ENCODE assay signal across 13 cellular contexts in genomic region chr11:940496-941135, GRCh38. TPM values are rescaled to one million over a fixed set of nuclear protein-coding genes. Genes with fewer than 3 reads are reported as not detected.
DNase-seq lines count a peak whose midpoint lies in the region; ATAC-seq lines count a peak whose summit lies in the region.
"Had no signal": no experiment of that assay in that cellular context is flagged by ENCODE, and none has a peak within 500 bp of the region (broad histone marks: within the 10 kb centered on the region; RNA-seq: fewer than 3 reads in every experiment).

No MANE protein-coding gene starts in this region.

- H3K36me3 ChIP-seq in CD4-positive, CD25-positive, alpha-beta regulatory T cell (ENCODE audit: control insufficient read depth, insufficient read depth, low read length): peaks cover 20% of the 10 kb centered on the region
- H3K36me3 ChIP-seq in HUES6 (ENCODE audit: control insufficient read depth, insufficient read depth, low read length) (peaks cover 5% of the 10 kb centered on the region; the same call in 1 of the 2 replicates), mesodermal cell (ENCODE audit: control insufficient read depth, insufficient read depth, low read length) (peaks cover 38% of the 10 kb centered on the region)

- H3K27ac ChIP-seq in CD4-positive, CD25-positive, alpha-beta regulatory T cell (ENCODE audit: insufficient read depth, low read length, poor library complexity, severe bottlenecking): no peak overlapping the region
- H3K27ac ChIP-seq in HUES6 (ENCODE audit: low read depth, low read length): peak overlapping the region; percentile 5; the same call in 1 of the 2 replicates
- H3K27ac ChIP-seq in mesodermal cell (ENCODE audit: low read depth, low read length, severe bottlenecking): peak overlapping the region; percentile 41
- H3K27ac ChIP-seq: skin epidermis had no signal

- H3K9ac ChIP-seq in HUES6 (ENCODE audit: low read length): no peak overlapping the region

- peak overlapping the region in 2 of 3 donors; percentile 9 to 57 for H3K27ac Mint-ChIP-seq in CD4-positive, CD25-positive, alpha-beta regulatory T cell

- H3K4me1 ChIP-seq in CD4-positive, CD25-positive, alpha-beta regulatory T cell (ENCODE audit: control insufficient read depth, insufficient read depth, low read length, poor library complexity, severe bottlenecking): peaks cover 5% of the 10 kb centered on the region
- H3K4me1 ChIP-seq in HUES6 (ENCODE audit: control insufficient read depth, insufficient read depth, low read length) (peaks cover 52% of the 10 kb centered on the region), mesodermal cell (ENCODE audit: control insufficient read depth, insufficient read depth, low read length, poor library complexity, severe bottlenecking) (peaks cover 16% of the 10 kb centered on the region)

- no peak for ATAC-seq in CD4-positive, CD25-positive, alpha-beta regulatory T cell (ENCODE audit: low read depth in 2 of 2)
- ATAC-seq in GM18907 (IDR thresholded peaks at IDR 0.05; ENCODE audit: unreplicated experiment) (no peak), GM18870 (IDR thresholded peaks at IDR 0.05; ENCODE audit: unreplicated experiment) (no peak)

- no peaks in the 10 kb centered on the region for H3K9me3 ChIP-seq in CD4-positive, CD25-positive, alpha-beta regulatory T cell (ENCODE audit: control insufficient read depth in 2 of 2, low read length in 2 of 2)
- H3K9me3 ChIP-seq in HUES6 (ENCODE audit: control insufficient read depth, insufficient read depth, low read depth, low read length) (no peaks in the 10 kb centered on the region), mesodermal cell (ENCODE audit: control insufficient read depth, low read length) (no peaks in the 10 kb centered on the region)

- 79 to 88% methylated on average over 9 of the region's 11 CpGs for WGBS in mesodermal cell (ENCODE audit: insufficient coverage in 2 of 2), 2 experiments

- H3K4me1 Mint-ChIP-seq in CD4-positive, CD25-positive, alpha-beta regulatory T cell: peaks cover 19 to 66% (median 47%) of the 10 kb centered on the region in 4 donors

- H3K4me3 ChIP-seq in CD4-positive, CD25-positive, alpha-beta regulatory T cell (ENCODE audit: low read depth, low read length): no peak overlapping the region
- H3K4me3 ChIP-seq in HUES6 (ENCODE audit: low read depth, low read length) (no peak overlapping the region), mesodermal cell (ENCODE audit: extremely low read depth, insufficient read depth, low read length, poor library complexity, severe bottlenecking) (no peak overlapping the region)
- H3K4me3 ChIP-seq: skin epidermis had no signal

- no peak for DNase-seq in CD4-positive, CD25-positive, alpha-beta regulatory T cell
- DNase-seq in dermis blood vessel endothelial cell (peak; percentile 82), NCI-H2196 treated with DMSO at 0.1 percent for 48 hours (lab: John Stamatoyannopoulos, UW; ENCODE audit: unreplicated experiment) (no peak), COLO829 (ENCODE audit: low spot score) (no peak)
- DNase-seq: activated CD4-positive, CD25-positive, alpha-beta regulatory T cell; head of caudate nucleus; NCI-H446 treated with DMSO at 0.1 percent for 48 hours; SHP77 treated with DMSO at 0.1 percent for 48 hours had no signal

- H3K9me3 Mint-ChIP-seq in CD4-positive, CD25-positive, alpha-beta regulatory T cell: no peaks in the 10 kb centered on the region

- no peaks in the 10 kb centered on the region for H3K27me3 Mint-ChIP-seq in CD4-positive, CD25-positive, alpha-beta regulatory T cell

- H3K36me3 Mint-ChIP-seq in CD4-positive, CD25-positive, alpha-beta regulatory T cell: peaks cover 31% of the 10 kb centered on the region

- H3K27me3 ChIP-seq in CD4-positive, CD25-positive, alpha-beta regulatory T cell (ENCODE audit: control insufficient read depth, insufficient read depth, low read length): no peaks in the 10 kb centered on the region
- no peaks in the 10 kb centered on the region for H3K27me3 ChIP-seq in HUES6 (ENCODE audit: control insufficient read depth, insufficient read depth, low read length)

- H3K4me3 Mint-ChIP-seq in CD4-positive, CD25-positive, alpha-beta regulatory T cell: peak overlapping the region in 2 of 4 donors; percentile 6 to 54

RNA-seq across cellular contexts. Expression of gene AP2A2, which starts 14.9 kb away (rescaled TPM):
- total RNA-seq in CD4-positive, CD25-positive, alpha-beta regulatory T cell: 85.9 TPM
- 10 to 100 TPM in 1 of 4 donors, 1 to 10 TPM in 3; 6.2 to 10.2 (median 7.0) TPM for polyA plus RNA-seq in CD4-positive, CD25-positive, alpha-beta regulatory T cell
- total RNA-seq in dermis blood vessel endothelial cell: 51.1 and 57.9 TPM in 2 replicates
- 92.0 TPM for polyA plus RNA-seq in mesodermal cell (2013, experiment 1 of 2)
- 76.9 TPM for polyA plus RNA-seq in mesodermal cell (2013, experiment 2 of 2)

RNA-seq across cellular contexts. Expression of gene CHID1, which starts 30.0 kb away (rescaled TPM):
- total RNA-seq in CD4-positive, CD25-positive, alpha-beta regulatory T cell: 28.7 TPM
- 10 to 100 TPM; 40.2 to 50.6 (median 47.7) TPM for polyA plus RNA-seq in CD4-positive, CD25-positive, alpha-beta regulatory T cell
- 38.1 and 56.4 TPM in 2 replicates for total RNA-seq in dermis blood vessel endothelial cell
- polyA plus RNA-seq in mesodermal cell (2013, experiment 1 of 2): 83.5 TPM
- polyA plus RNA-seq in mesodermal cell (2013, experiment 2 of 2): 70.4 TPM
